In genomic region chr12:63843613-63844390, GRCh38 we compare ENCODE assay signal across 8 cellular contexts. TPM values are rescaled to one million over a fixed set of nuclear protein-coding genes. Genes with fewer than 3 reads are reported as not detected.
DNase-seq lines count a peak whose midpoint lies in the region; ATAC-seq and TF ChIP-seq lines count a peak whose summit lies in the region.

No MANE protein-coding gene starts in this region.

- H3K27me3 ChIP-seq in lung (ENCODE audit: control insufficient read depth, insufficient read depth) = no peaks in the 10 kb centered on the region

- H3K4me3 ChIP-seq in lung = peak overlapping the region; percentile 69

- ATAC-seq in GM19372 (IDR thresholded peaks at IDR 0.05; ENCODE audit: low read depth, unreplicated experiment) = peak; percentile 95
- peak; percentile 95 for ATAC-seq in HG03520 (IDR thresholded peaks at IDR 0.05; ENCODE audit: unreplicated experiment)
- peak; percentile 96 for ATAC-seq in activated CD8-positive, alpha-beta T cell treated with anti-CD3 and anti-CD28 coated beads for 36 hours
- ATAC-seq in lung (ENCODE audit: insufficient read depth, low FRiP score) = peak; percentile 93

- H3K27ac ChIP-seq in lung (ENCODE audit: low read depth in 1 of 2, low read length in 1 of 2) = peak overlapping the region; percentile 92 to 96

- peak; percentile 86 for TF ChIP-seq CTCF in activated CD8-positive, alpha-beta T cell treated with anti-CD3 and anti-CD28 coated beads for 36 hours (IDR thresholded peaks at IDR 0.05)
- TF ChIP-seq CTCF in lung (IDR thresholded peaks at IDR 0.05; ENCODE audit: control extremely low read depth, extremely low read depth) = peak; percentile 89

- peaks cover 8% of the 10 kb centered on the region for H3K4me1 Mint-ChIP-seq in activated CD8-positive, alpha-beta T cell treated with anti-CD3 and anti-CD28 coated beads for 36 hours (ENCODE audit: low read depth)

- POLR2A ChIA-PET in activated CD8-positive, alpha-beta T cell treated with anti-CD3 and anti-CD28 coated beads for 36 hours (lab: Charles Lee) = interaction anchor here (0.7 to 1.0 kb wide), 3 partner anchors 10 to 560 kb away, joined by 3 read pairs; partner anchors contain the start of gene XPOT

- no peaks in the 10 kb centered on the region for H3K36me3 Mint-ChIP-seq in activated CD8-positive, alpha-beta T cell treated with anti-CD3 and anti-CD28 coated beads for 36 hours (ENCODE audit: low read depth)

- H3K36me3 ChIP-seq in lung (ENCODE audit: control insufficient read depth in 2 of 2, insufficient read depth in 2 of 2, low read length in 2 of 2) = no peaks in the 10 kb centered on the region

- peaks cover 2 to 14% of the 10 kb centered on the region in 2 donors for H3K4me1 ChIP-seq in lung (ENCODE audit: control insufficient read depth in 2 of 2, insufficient read depth in 2 of 2, low read length in 2 of 2)

- DNase-seq in C1 segment of cervical spinal cord (lab: John Stamatoyannopoulos, UW) (peak; percentile 33 to 98 (median 88)), NCI-H748 (lab: John Stamatoyannopoulos, UW; ENCODE audit: unreplicated experiment) (peak; percentile 100), lung (ENCODE audit: low spot score) (peak; percentile 86)
- peak; percentile 85 for DNase-seq in activated CD8-positive, alpha-beta T cell treated with anti-CD3 and anti-CD28 coated beads for 36 hours
- DNase-seq in effector CD4-positive, alpha-beta T cell = peak; percentile 52
- peak; percentile 16 to 63 (median 52) for DNase-seq in stimulated activated CD4-positive, alpha-beta T cell treated with anti-CD3 and anti-CD28 coated beads, TNF-alpha, amount 100 ng/mL, for 1 hour (ENCODE audit: low read depth in 3 of 3, low spot score in 1 of 3)

- CTCF ChIA-PET in activated CD8-positive, alpha-beta T cell treated with anti-CD3 and anti-CD28 coated beads for 36 hours (lab: Charles Lee) = interaction anchor here (0.7 to 3.4 kb wide), 14 partner anchors 8 to 560 kb away, joined by 3 to 11 read pairs (median 3); partner anchors contain the start of genes KICS2 and XPOT

- H3K27me3 Mint-ChIP-seq in activated CD8-positive, alpha-beta T cell treated with anti-CD3 and anti-CD28 coated beads for 36 hours = peaks cover 34% of the 10 kb centered on the region

- H3K4me3 Mint-ChIP-seq in activated CD8-positive, alpha-beta T cell treated with anti-CD3 and anti-CD28 coated beads for 36 hours = peak overlapping the region; percentile 68

- intact Hi-C loops in activated CD8-positive, alpha-beta T cell treated with anti-CD3 and anti-CD28 coated beads for 36 hours (cut with micrococcal nuclease) = loop anchor here (5.0 kb wide), 1 partner anchor 413 kb away; no protein-coding TSS in a partner anchor

- H3K27ac Mint-ChIP-seq in activated CD8-positive, alpha-beta T cell treated with anti-CD3 and anti-CD28 coated beads for 36 hours = no peak overlapping the region

- WGBS in lung, 2 donors = 0% methylated on average over 88 to 96 of the region's 96 CpGs

- H3K9me3 Mint-ChIP-seq in activated CD8-positive, alpha-beta T cell treated with anti-CD3 and anti-CD28 coated beads for 36 hours = no peaks in the 10 kb centered on the region

- H3K9me3 ChIP-seq in lung (ENCODE audit: control insufficient read depth in 2 of 2, insufficient read depth in 1 of 2, low read length in 1 of 2) = no peaks in the 10 kb centered on the region

RNA-seq across cellular contexts. Expression of gene SRGAP1, which starts 0.7 kb away (rescaled TPM):
- total RNA-seq in activated CD8-positive, alpha-beta T cell treated with anti-CD3 and anti-CD28 coated beads for 36 hours = under 1 TPM; 0.02 to 0.07 TPM
- 10 to 100 TPM; 10.4 to 12.4 TPM for total RNA-seq in lung
- 1 to 10 TPM; 1.8 to 2.0 TPM for polyA plus RNA-seq in lung

Comparison
In these comparisons a context has a peak if more than half of its experiments do, and no peak if none do; other contexts are left out.
1. Peak in every context shown above with its lines: DNase-seq, ATAC-seq, H3K4me3 ChIP-seq and H3K27ac ChIP-seq.
2. RNA of gene SRGAP1, which starts 0.7 kb away (total RNA-seq): 10.4 to 12.4 TPM in lung; 0.02 to 0.07 TPM in activated CD8-positive, alpha-beta T cell treated with anti-CD3 and anti-CD28 coated beads for 36 hours; every median in the first group is over 10 times any median in the second.